In genomic region chr20:4081396-4081795, GRCh38 we compare ENCODE assay signal across 20 cellular contexts.
DNase-seq lines count a peak whose midpoint lies in the region; ATAC-seq and TF ChIP-seq lines count a peak whose summit lies in the region.
"Had no signal": no experiment of that assay in that cellular context is flagged by ENCODE, and none has a peak within 500 bp of the region (broad histone marks: within the 10 kb centered on the region; RNA-seq: fewer than 3 reads in every experiment).

No MANE protein-coding gene starts in this region.

- H3F3A ChIP-seq in GM23248 (ENCODE audit: insufficient read depth): peaks cover 32% of the 10 kb centered on the region

- no peak overlapping the region for H3K9ac ChIP-seq in GM23248

- H3K27me3 Mint-ChIP-seq in T-helper 17 cell (no peaks in the 10 kb centered on the region), mesothelial cell of epicardium (ENCODE audit: low read depth) (no peaks in the 10 kb centered on the region)
- H3K27me3 Mint-ChIP-seq in dendritic cell treated with granulocyte-macrophage colony-stimulating factor and Interleukin-4, amounts not matched to agents 40 ng/mL and 50 ng/mL, for 4 days: no peaks in the 10 kb centered on the region

- no peak overlapping the region for H2AFZ ChIP-seq in GM23248

- peaks cover 14% of the 10 kb centered on the region for H3K9me3 Mint-ChIP-seq in dendritic cell treated with granulocyte-macrophage colony-stimulating factor and Interleukin-4, amounts not matched to agents 40 ng/mL and 50 ng/mL, for 4 days
- H3K9me3 Mint-ChIP-seq in mesothelial cell of epicardium: peaks cover 9% of the 10 kb centered on the region

- H3K36me3 ChIP-seq in right atrium auricular region (no peaks in the 10 kb centered on the region), thoracic aorta (no peaks in the 10 kb centered on the region), GM23248 (ENCODE audit: low read depth) (no peaks in the 10 kb centered on the region)
- H3K36me3 ChIP-seq: cardiac muscle cell, pancreas had no signal

- H3K4me3 ChIP-seq in right atrium auricular region (no peak overlapping the region), thoracic aorta (no peak overlapping the region), GM23248 (no peak overlapping the region)
- H3K4me3 ChIP-seq: cardiac muscle cell, pancreas, skin epidermis had no signal

- peak; percentile 18 for ATAC-seq in Right ventricle myocardium superior (ENCODE audit: poor library complexity)
- ATAC-seq in T-helper 17 cell: no peak
- ATAC-seq in thoracic aorta (ENCODE audit: insufficient number of reproducible peaks, low FRiP score, low read depth): peak; percentile 14
- ATAC-seq: HCT116, pancreas had no signal

- no peak overlapping the region for H3K4me2 ChIP-seq in GM23248 (ENCODE audit: unreplicated experiment)

- TF ChIP-seq CTCF in right atrium auricular region (IDR thresholded peaks at IDR 0.05): no peak
- no peak for TF ChIP-seq CTCF in thoracic aorta (IDR thresholded peaks at IDR 0.05)
- no peak for TF ChIP-seq CTCF in mesothelial cell of epicardium (IDR thresholded peaks at IDR 0.05; ENCODE audit: unreplicated experiment)

- peaks cover 5% of the 10 kb centered on the region for H3K36me3 Mint-ChIP-seq in T-helper 17 cell (ENCODE audit: low read depth)
- peaks cover 22% of the 10 kb centered on the region for H3K36me3 Mint-ChIP-seq in dendritic cell treated with granulocyte-macrophage colony-stimulating factor and Interleukin-4, amounts not matched to agents 40 ng/mL and 50 ng/mL, for 4 days (ENCODE audit: low read depth)
- H3K36me3 Mint-ChIP-seq in mesothelial cell of epicardium: peaks cover 6% of the 10 kb centered on the region

- H3K27me3 ChIP-seq in right atrium auricular region (no peaks in the 10 kb centered on the region), thoracic aorta (replicated peaks; ENCODE audit: insufficient read depth) (no peaks in the 10 kb centered on the region), GM23248 (replicated peaks; ENCODE audit: insufficient read depth) (no peaks in the 10 kb centered on the region)
- H3K27me3 ChIP-seq: cardiac muscle cell, pancreas had no signal

- whole genome bisulfite sequencing in GM23248 (ENCODE audit: low coverage in 1 of 2, low lambda C conversion rate in 2 of 2, missing lambda C conversion rate in 2 of 2), 2 experiments: 71 to 76% methylated on average over 3 of the region's 3 CpGs

- in situ Hi-C loops in GM23248 (cut with MboI): no loop called here

- H3K4me1 Mint-ChIP-seq in T-helper 17 cell (peaks cover 31% of the 10 kb centered on the region), mesothelial cell of epicardium (peaks cover 26% of the 10 kb centered on the region)
- peaks cover 63% of the 10 kb centered on the region for H3K4me1 Mint-ChIP-seq in dendritic cell treated with granulocyte-macrophage colony-stimulating factor and Interleukin-4, amounts not matched to agents 40 ng/mL and 50 ng/mL, for 4 days (ENCODE audit: low read depth)

- H3K79me2 ChIP-seq in GM23248 (ENCODE audit: insufficient read depth): no peaks in the 10 kb centered on the region

- DNase-seq in Right ventricle myocardium superior: no peak
- DNase-seq in right atrium auricular region (ENCODE audit: low spot score): no peak
- DNase-seq in T-helper 17 cell: no peak
- DNase-seq in thoracic aorta (ENCODE audit: low spot score): no peak
- no peak for DNase-seq in mesothelial cell of epicardium (ENCODE audit: low spot score in 2 of 2, unreplicated experiment in 2 of 2)
- DNase-seq in activated CD4-positive, CD25-positive, alpha-beta regulatory T cell treated with anti-CD3 and anti-CD28 coated beads, Interleukin-2, amount 50 U/mL, for 72 hours: no peak
- DNase-seq in GM23248: no peak
- DNase-seq: activated CD4-positive, alpha-beta T cell treated with anti-CD3 and anti-CD28 coated beads, Interleukin-2, amount 50 U/mL, for 48 hours; activated gamma-delta T cell treated with Interleukin-2 at 50 U/mL for 16 hours; effector memory CD4-positive, alpha-beta T cell; foreskin fibroblast; IMR-90; NCI-H1417 treated with DMSO at 0.1 percent for 48 hours; pancreas; stimulated activated naive CD4-positive, alpha-beta T cell; T-helper 9 cell had no signal

- H3K27ac Mint-ChIP-seq in T-helper 17 cell: peak overlapping the region; percentile 79
- H3K27ac Mint-ChIP-seq in dendritic cell treated with granulocyte-macrophage colony-stimulating factor and Interleukin-4, amounts not matched to agents 40 ng/mL and 50 ng/mL, for 4 days: peak overlapping the region; percentile 100
- no peak overlapping the region for H3K27ac Mint-ChIP-seq in mesothelial cell of epicardium

- intact Hi-C loops in Right ventricle myocardium superior (cut with DNase I): no loop called here
- intact Hi-C loops in dendritic cell treated with granulocyte-macrophage colony-stimulating factor and Interleukin-4, amounts not matched to agents 40 ng/mL and 50 ng/mL, for 4 days (cut with micrococcal nuclease): loop anchor here (5.0 kb wide), 1 partner anchor 154 kb away; no protein-coding TSS in a partner anchor

- no peak overlapping the region for H3K4me3 Mint-ChIP-seq in T-helper 17 cell
- no peak overlapping the region for H3K4me3 Mint-ChIP-seq in dendritic cell treated with granulocyte-macrophage colony-stimulating factor and Interleukin-4, amounts not matched to agents 40 ng/mL and 50 ng/mL, for 4 days
- H3K4me3 Mint-ChIP-seq in mesothelial cell of epicardium: no peak overlapping the region

- peaks cover 0 to 18% of the 10 kb centered on the region in 2 donors for H3K4me1 ChIP-seq in right atrium auricular region
- peaks cover 13 to 38% of the 10 kb centered on the region in 2 donors for H3K4me1 ChIP-seq in thoracic aorta (ENCODE audit: control insufficient read depth in 1 of 2, low read depth in 2 of 2)
- peaks cover 25% of the 10 kb centered on the region for H3K4me1 ChIP-seq in GM23248 (ENCODE audit: insufficient read depth)

- H3K9me3 ChIP-seq in right atrium auricular region: peaks cover 0 to 6% of the 10 kb centered on the region in 2 donors
- no peaks in the 10 kb centered on the region for H3K9me3 ChIP-seq in T-helper 17 cell (ENCODE audit: control insufficient read depth, low read length, poor library complexity, severe bottlenecking)
- H3K9me3 ChIP-seq in thoracic aorta: no peaks in the 10 kb centered on the region
- no peaks in the 10 kb centered on the region for H3K9me3 ChIP-seq in GM23248 (ENCODE audit: low read depth)
- H3K9me3 ChIP-seq: pancreas had no signal

- no peaks in the 10 kb centered on the region for H4K20me1 ChIP-seq in GM23248 (ENCODE audit: insufficient read depth)

- peak overlapping the region in 1 of 2 donors; percentile 1 for H3K27ac ChIP-seq in right atrium auricular region
- H3K27ac ChIP-seq in thoracic aorta: peak overlapping the region; percentile 48 to 76
- no peak overlapping the region for H3K27ac ChIP-seq in GM23248
- H3K27ac ChIP-seq: cardiac muscle cell, pancreas had no signal

- H3K9me2 ChIP-seq in GM23248 (ENCODE audit: insufficient read depth): no peaks in the 10 kb centered on the region
